ENCODE assay signal across 17 cellular contexts in genomic region chr2:97905294-97905693, GRCh38.
A peak's percentile ranks its signal among the peaks of the same experiment; 100 is the strongest.
DNase-seq lines count a peak whose midpoint lies in the region; ATAC-seq, FAIRE-seq and TF ChIP-seq lines count a peak whose summit lies in the region.
"Had no signal": no experiment of that assay in that cellular context is flagged by ENCODE, and none has a peak within 500 bp of the region (broad histone marks: within the 10 kb centered on the region; RNA-seq: fewer than 3 reads in every experiment).

No MANE protein-coding gene starts in this region.

- POLR2A ChIA-PET in K562 (lab: Yijun Ruan, JAX): interaction anchor here (1.2 kb wide), 1 partner anchor 18 kb away, joined by 3 read pairs; no protein-coding TSS in a partner anchor

- TF ChIP-seq CTCF in D721Med (IDR thresholded peaks at IDR 0.05; ENCODE audit: insufficient read depth, missing control alignments) (no peak), K562 (IDR thresholded peaks at IDR 0.05 in 2 of 3, conservative IDR thresholded peaks at IDR 0.05 in 1 of 3; ENCODE audit: insufficient read depth in 2 of 3, low read depth in 1 of 3, low read length in 3 of 3) (no peak), osteoblast (IDR thresholded peaks at IDR 0.05; ENCODE audit: extremely low read depth, low read depth, low read length) (no peak)

- peak overlapping the region; percentile 58 for H3K27ac Mint-ChIP-seq in stimulated activated memory B cell treated with anti-CD40 and anti-IgM and Interleukin-4, amounts not matched to agents 10 μg/mL and 1 μg/mL and 100 μg/mL, for 72 hours
- H3K27ac Mint-ChIP-seq: CD8-positive, alpha-beta T cell; HFFc6 had no signal

- H4K20me1 ChIP-seq in K562 (replicated peaks; ENCODE audit: control insufficient read depth, insufficient read depth, low read length) (no peaks in the 10 kb centered on the region), osteoblast (ENCODE audit: insufficient read depth, low read length) (no peaks in the 10 kb centered on the region)

- H3K4me3 ChIP-seq in K562 (no peak overlapping the region), osteoblast (ENCODE audit: insufficient read depth, low read length) (no peak overlapping the region)
- H3K4me3 ChIP-seq: HAP-1 had no signal

- WGBS in K562 (ENCODE audit: insufficient coverage, low coverage, missing lambda C conversion rate): 65% methylated on average over 1 of the region's 1 CpG

- H3K4me1 ChIP-seq in K562 (replicated peaks in 1 of 2; ENCODE audit: control insufficient read depth in 2 of 2, insufficient read depth in 2 of 2, low read length in 2 of 2) (peaks cover 5 to 26% of the 10 kb centered on the region in 2 experiments; a peak in 4 of 5 replicates), osteoblast (ENCODE audit: insufficient read depth, low read length) (no peaks in the 10 kb centered on the region)
- H3K4me1 ChIP-seq: HAP-1 had no signal

- FAIRE-seq in D721Med (lab: Jason Lieb, UNC) (peak; percentile 41), K562 (lab: Jason Lieb, UNC) (no peak)
- FAIRE-seq: GM12892 had no signal

- H2AFZ ChIP-seq in K562 (ENCODE audit: low read depth, low read length) (no peak overlapping the region), osteoblast (ENCODE audit: low read length) (no peak overlapping the region)

- TF ChIP-seq POLR2A in K562 (conservative IDR thresholded peaks at IDR 0.05): no peak

- no peaks in the 10 kb centered on the region for H3K27me3 Mint-ChIP-seq in stimulated activated memory B cell treated with anti-CD40 and anti-IgM and Interleukin-4, amounts not matched to agents 10 μg/mL and 1 μg/mL and 100 μg/mL, for 72 hours
- H3K27me3 Mint-ChIP-seq: CD4-positive, CD25-positive, alpha-beta regulatory T cell had no signal

- no peaks in the 10 kb centered on the region for H3K9me3 ChIP-seq in K562 (replicated peaks; ENCODE audit: control insufficient read depth, insufficient read depth, low read depth, low read length)
- H3K9me3 ChIP-seq in osteoblast (ENCODE audit: low read depth, low read length): no peaks in the 10 kb centered on the region
- H3K9me3 ChIP-seq: Caco-2, HAP-1 had no signal

- H3K9ac ChIP-seq in K562 (ENCODE audit: insufficient read depth in 1 of 2, low read depth in 2 of 2, low read length in 2 of 2): no peak overlapping the region

- H3K27me3 ChIP-seq in K562 (ENCODE audit: control insufficient read depth in 2 of 2, insufficient read depth in 2 of 2, low read length in 2 of 2) (no peaks in the 10 kb centered on the region), osteoblast (ENCODE audit: insufficient read depth, low read length) (no peaks in the 10 kb centered on the region)

- no peak for ATAC-seq in K562
- ATAC-seq in stimulated activated memory B cell treated with anti-CD40 and anti-IgM and Interleukin-4, amounts not matched to agents 10 μg/mL and 1 μg/mL and 100 μg/mL, for 72 hours: no peak
- ATAC-seq: CD8-positive, alpha-beta T cell had no signal

- in situ Hi-C loops in K562 (cut with MboI): no loop called here

- intact Hi-C loops in K562 (cut with micrococcal nuclease): no loop called here

- H3K36me3 ChIP-seq in K562 (ENCODE audit: control insufficient read depth, insufficient read depth, low read length): peaks cover 20% of the 10 kb centered on the region; the same call in 2 of the 3 replicates
- no peaks in the 10 kb centered on the region for H3K36me3 ChIP-seq in osteoblast (ENCODE audit: insufficient read depth, low read length)

- H3K4me3 Mint-ChIP-seq in stimulated activated memory B cell treated with anti-CD40 and anti-IgM and Interleukin-4, amounts not matched to agents 10 μg/mL and 1 μg/mL and 100 μg/mL, for 72 hours: no peak overlapping the region
- H3K4me3 Mint-ChIP-seq: CD4-positive, CD25-positive, alpha-beta regulatory T cell; CD8-positive, alpha-beta T cell; HFFc6 had no signal

- no peaks in the 10 kb centered on the region for H3K9me3 Mint-ChIP-seq in stimulated activated memory B cell treated with anti-CD40 and anti-IgM and Interleukin-4, amounts not matched to agents 10 μg/mL and 1 μg/mL and 100 μg/mL, for 72 hours
- H3K9me3 Mint-ChIP-seq: CD4-positive, CD25-positive, alpha-beta regulatory T cell; CD8-positive, alpha-beta T cell had no signal

- no peak for TF ChIP-seq RAD21 in K562 (CRISPR knock-in tag; conservative IDR thresholded peaks at IDR 0.05 in 1 of 2, IDR thresholded peaks at IDR 0.05 in 1 of 2)

- peaks cover 74% of the 10 kb centered on the region for H3K36me3 Mint-ChIP-seq in stimulated activated memory B cell treated with anti-CD40 and anti-IgM and Interleukin-4, amounts not matched to agents 10 μg/mL and 1 μg/mL and 100 μg/mL, for 72 hours

- CTCF ChIA-PET in K562 (lab: Yijun Ruan, JAX; ENCODE audit: low intra/inter-chr PET ratio): no interaction called here

- no peak for TF ChIP-seq EP300 in K562 (IDR thresholded peaks at IDR 0.05; ENCODE audit: low read length)

- H3K4me2 ChIP-seq in K562 (ENCODE audit: insufficient read depth, low read length) (no peak overlapping the region), osteoblast (ENCODE audit: insufficient read depth, low read length) (no peak overlapping the region)

- H3K9me1 ChIP-seq in K562 (ENCODE audit: control insufficient read depth, insufficient read depth, low read length): no peaks in the 10 kb centered on the region

- peaks cover 64% of the 10 kb centered on the region for H3K4me1 Mint-ChIP-seq in stimulated activated memory B cell treated with anti-CD40 and anti-IgM and Interleukin-4, amounts not matched to agents 10 μg/mL and 1 μg/mL and 100 μg/mL, for 72 hours

- H3K79me2 ChIP-seq in K562 (ENCODE audit: control insufficient read depth, insufficient read depth, low read length) (peaks cover 16% of the 10 kb centered on the region; the same call in 2 of the 3 replicates), osteoblast (ENCODE audit: insufficient read depth, low read length) (peaks cover 18% of the 10 kb centered on the region)

- H3K27ac ChIP-seq in K562 (ENCODE audit: extremely low read depth, low read depth, low read length) (no peak overlapping the region), osteoblast (ENCODE audit: low read depth, low read length) (no peak overlapping the region)

- DNase-seq in D721Med (ENCODE audit: insufficient read length, low spot score) (no peak), K562 (ENCODE audit: extremely low read depth in 1 of 4, low spot score in 3 of 4) (no peak), iris pigment epithelial cell (ENCODE audit: low read depth) (peak; percentile 7), DMS79 (lab: John Stamatoyannopoulos, UW) (no peak), NOMO-1 treated with dmso at 0.1 percent for 144 hours (lab: John Stamatoyannopoulos, UW; ENCODE audit: unreplicated experiment) (no peak), NCI-H187 treated with DMSO at 0.1 percent for 48 hours (lab: John Stamatoyannopoulos, UW) (no peak), osteoblast (ENCODE audit: insufficient read length, low spot score, missing footprints) (no peak)
- DNase-seq: C1 segment of cervical spinal cord; Caco-2; CD4-positive, CD25-positive, alpha-beta regulatory T cell; CD8-positive, alpha-beta T cell; DMS79 treated with DMSO at 0.1 percent for 48 hours; GOT3; HFFc6 had no signal

- no TSS peak for BruUV-seq in K562 (replicated peaks; lab: Mats Ljungman, UMichigan)

TF ChIP-seq in K562, 482 proteins besides CTCF, POLR2A, EP300 and RAD21:
- TF ChIP-seq ZKSCAN1 (IDR thresholded peaks at IDR 0.05; ENCODE audit: low read depth, low read length) (no peak), MEIS2 (IDR thresholded peaks at IDR 0.05; ENCODE audit: partially characterized antibody) (peak; percentile 13)
